5 cellular contexts compared by ENCODE assay signal in genomic region chr6:34849066-34849465, GRCh38. TPM values are rescaled to one million over a fixed set of nuclear protein-coding genes. Genes with fewer than 3 reads are reported as not detected.
DNase-seq lines count a peak whose midpoint lies in the region; ATAC-seq and TF ChIP-seq lines count a peak whose summit lies in the region.
"Not testable (repeated sequence)": the region's sequence is repeated elsewhere in the genome, so short reads cannot be mapped to it uniquely, and the experiment has no call there.

No MANE protein-coding gene starts in this region.

- not testable (repeated sequence) for TF ChIP-seq POLR2A in heart left ventricle (IDR thresholded peaks at IDR 0.05); gastrocnemius medialis (IDR thresholded peaks at IDR 0.05)

- H3K27me3 Mint-ChIP-seq in central memory CD8-positive, alpha-beta T cell, result not testable (repeated sequence)

- H3K36me3 Mint-ChIP-seq in central memory CD8-positive, alpha-beta T cell (ENCODE audit: insufficient read depth), result not testable (repeated sequence)

- H3K9ac ChIP-seq in skeletal muscle tissue (ENCODE audit: low read depth in 1 of 3, low read length in 3 of 3), result not testable (repeated sequence)

- peaks cover 0 to 36% (median 11%) of the 10 kb centered on the region in 9 donors for H3K36me3 ChIP-seq in heart left ventricle
- H3K36me3 ChIP-seq in gastrocnemius medialis; skeletal muscle tissue (ENCODE audit: control insufficient read depth in 3 of 3, insufficient read depth in 3 of 3, low read length in 3 of 3): not testable (repeated sequence)

- peak overlapping the region; percentile 54 for H3K27ac Mint-ChIP-seq in central memory CD8-positive, alpha-beta T cell (ENCODE audit: low read depth)

- not testable (repeated sequence) for H3K9me3 Mint-ChIP-seq in central memory CD8-positive, alpha-beta T cell

- in situ Hi-C loops in gastrocnemius medialis (cut with MboI; ENCODE audit: low sequenced_read_pairs in 4 of 4), result not testable (repeated sequence)

- not testable (repeated sequence) for H3K4me1 Mint-ChIP-seq in central memory CD8-positive, alpha-beta T cell

- H3K4me3 Mint-ChIP-seq in central memory CD8-positive, alpha-beta T cell, result not testable (repeated sequence)

- H3K4me3 ChIP-seq in heart left ventricle; gastrocnemius medialis; skeletal muscle tissue (ENCODE audit: low read length in 3 of 3): not testable (repeated sequence)

- H3K27ac ChIP-seq in heart left ventricle, result not testable (repeated sequence)
- peak overlapping the region; percentile 23 to 53 (median 50) for H3K27ac ChIP-seq in gastrocnemius medialis
- peak overlapping the region; percentile 1 for H3K27ac ChIP-seq in skeletal muscle tissue (ENCODE audit: low read depth, low read length)

- not testable (repeated sequence) for ATAC-seq in central memory CD8-positive, alpha-beta T cell (replicated peaks; ENCODE audit: extremely low read depth, poor library complexity, severe bottlenecking)
- ATAC-seq in heart left ventricle, result peak in 3 of 4 donors; percentile 42 to 62 (median 42)
- ATAC-seq in gastrocnemius medialis, result peak; percentile 82 to 85

- H3K27me3 ChIP-seq in heart left ventricle; gastrocnemius medialis; skeletal muscle tissue (ENCODE audit: control insufficient read depth in 3 of 3, insufficient read depth in 3 of 3, low read length in 3 of 3): not testable (repeated sequence)

- H3K4me1 ChIP-seq in heart left ventricle, result not testable (repeated sequence)
- peaks cover 27 to 29% of the 10 kb centered on the region in 2 donors for H3K4me1 ChIP-seq in gastrocnemius medialis
- H3K4me1 ChIP-seq in skeletal muscle tissue (ENCODE audit: control insufficient read depth in 3 of 3, insufficient read depth in 3 of 3, low read length in 3 of 3), result peaks cover 14 to 20% (median 15%) of the 10 kb centered on the region in 3 donors

- not testable (repeated sequence) for H3K9me3 ChIP-seq in heart left ventricle; gastrocnemius medialis; skeletal muscle tissue (ENCODE audit: control insufficient read depth in 3 of 3, low read length in 3 of 3)

- WGBS in heart left ventricle, 4 donors, result 70 to 80% (median 76%) methylated on average over 6 of the region's 6 CpGs

- intact Hi-C loops in heart left ventricle (cut with DNase I); gastrocnemius medialis (cut with DNase I; ENCODE audit: low total_unique reads): not testable (repeated sequence)

- TF ChIP-seq CTCF in heart left ventricle (IDR thresholded peaks at IDR 0.05); gastrocnemius medialis (IDR thresholded peaks at IDR 0.05 in 4 of 5, conservative IDR thresholded peaks at IDR 0.05 in 1 of 5): not testable (repeated sequence)

- DNase-seq in central memory CD8-positive, alpha-beta T cell (ENCODE audit: low spot score in 2 of 2); heart left ventricle: not testable (repeated sequence)
- DNase-seq in myocyte (ENCODE audit: low read depth) (peak; percentile 61), gastrocnemius medialis (peak; percentile 11 to 65)

RNA-seq across cellular contexts. Expression of gene TAF11, which starts 38.8 kb away (rescaled TPM):
- total RNA-seq in heart left ventricle (10 to 100 TPM; 14.6 to 25.9 (median 19.9) TPM), myocyte (33.1 and 38.6 TPM in 2 replicates), gastrocnemius medialis (10 to 100 TPM; 23.2 to 32.6 (median 24.0) TPM), skeletal muscle tissue (27.1 TPM)
- polyA plus RNA-seq in heart left ventricle, result 10 to 100 TPM; 22.7 to 75.7 TPM
- polyA plus RNA-seq in myocyte (2012), result 32.2 TPM

RNA-seq across cellular contexts. Expression of gene ANKS1A, which starts 40.0 kb away (rescaled TPM):
- total RNA-seq in heart left ventricle (10 to 100 TPM; 23.8 to 49.5 (median 30.4) TPM), myocyte (70.6 and 90.2 TPM in 2 replicates), gastrocnemius medialis (1 to 10 TPM; 5.3 to 8.6 (median 7.0) TPM), skeletal muscle tissue (11.5 TPM)
- polyA plus RNA-seq in heart left ventricle, result 10 to 100 TPM; 11.0 to 17.7 TPM
- polyA plus RNA-seq in myocyte (2012), result 53.0 TPM

RNA-seq across cellular contexts. Expression of gene BLTP3A, which starts 57.2 kb away (rescaled TPM):
- 10 to 100 TPM; 16.5 to 36.8 (median 22.4) TPM for total RNA-seq in heart left ventricle
- 10 to 100 TPM in 1 of 2 donors, 1 to 10 TPM in 1; 4.1 to 13.9 TPM for polyA plus RNA-seq in heart left ventricle
- 6.3 and 7.2 TPM in 2 replicates for total RNA-seq in myocyte
- 8.7 TPM for polyA plus RNA-seq in myocyte (2012)
- 10 to 100 TPM; 19.9 to 36.0 (median 23.2) TPM for total RNA-seq in gastrocnemius medialis
- total RNA-seq in skeletal muscle tissue, result 8.4 TPM
